Comparison of ENCODE assay signal across 21 cellular contexts in the genomic region with DNA sequence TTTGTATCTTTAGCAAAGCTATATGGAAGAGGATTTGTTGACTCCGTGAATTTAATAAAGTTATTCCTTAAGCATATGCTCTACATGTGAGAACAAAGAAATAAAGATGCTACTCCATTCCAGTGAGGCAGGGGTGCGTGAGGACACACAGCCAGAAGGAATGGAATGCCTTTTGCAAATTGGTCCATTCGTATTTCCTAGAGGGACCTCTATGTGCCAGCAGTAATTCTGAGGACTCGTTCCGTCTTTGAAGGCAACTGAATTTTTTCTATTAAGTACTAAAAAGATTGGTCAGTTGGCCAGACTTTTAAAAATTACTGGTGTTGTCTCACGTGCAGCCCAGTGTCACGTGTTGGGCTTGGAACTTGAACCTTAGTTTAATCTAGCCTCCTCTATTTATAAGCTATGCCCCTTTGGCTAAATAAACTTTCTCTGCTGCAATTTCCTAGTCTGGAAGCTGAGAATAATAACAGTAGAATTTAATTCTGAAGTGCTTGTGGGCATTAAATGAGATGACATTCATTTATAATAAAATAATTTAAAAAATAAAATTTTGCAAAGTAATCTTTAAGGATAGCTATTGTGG. TPM values are rescaled to one million over a fixed set of nuclear protein-coding genes. Genes with fewer than 3 reads are reported as not detected.
DNase-seq lines count a peak whose midpoint lies in the region; ATAC-seq and TF ChIP-seq lines count a peak whose summit lies in the region.
"Had no signal": no experiment of that assay in that cellular context is flagged by ENCODE, and none has a peak within 500 bp of the region (broad histone marks: within the 10 kb centered on the region; RNA-seq: fewer than 3 reads in every experiment).

No MANE protein-coding gene starts in this region.

- H3K4me3 ChIP-seq in GM23248 (no peak overlapping the region), brain microvascular endothelial cell (ENCODE audit: low read depth, low read length) (no peak overlapping the region), thoracic aorta (no peak overlapping the region)
- H3K4me3 ChIP-seq: MG63, Peyer's patch had no signal

- H3K4me1 ChIP-seq in GM23248 (ENCODE audit: insufficient read depth) (peaks cover 26% of the 10 kb centered on the region), thoracic aorta (ENCODE audit: control insufficient read depth in 1 of 2, low read depth in 2 of 2) (peaks cover 28 to 71% of the 10 kb centered on the region in 2 donors)

- H3K27ac ChIP-seq in GM23248 (no peak overlapping the region), brain microvascular endothelial cell (peak overlapping the region; percentile 1), thoracic aorta (peak overlapping the region in 1 of 2 donors; percentile 17)
- H3K27ac ChIP-seq: Peyer's patch had no signal

- CTCF ChIA-PET in HEK293T (lab: Yijun Ruan, JAX), result no interaction called here

- POLR2A ChIA-PET in HEK293T (lab: Yijun Ruan, JAX), result interaction anchor here (1.3 kb wide), 1 partner anchor 14 kb away, joined by 3 read pairs; a partner anchor contains a TSS

- H3K9me2 ChIP-seq in GM23248 (ENCODE audit: insufficient read depth), result no peaks in the 10 kb centered on the region

- no peaks in the 10 kb centered on the region for H3K36me3 Mint-ChIP-seq in glutamatergic neuron (ENCODE audit: unreplicated experiment)
- H3K36me3 Mint-ChIP-seq: CD14-positive monocyte had no signal

- H3K4me1 Mint-ChIP-seq in glutamatergic neuron (ENCODE audit: low read depth, unreplicated experiment), result peaks cover 45% of the 10 kb centered on the region
- H3K4me1 Mint-ChIP-seq: CD14-positive monocyte had no signal

- peak overlapping the region; percentile 52 for H3K27ac Mint-ChIP-seq in glutamatergic neuron (ENCODE audit: unreplicated experiment)
- H3K27ac Mint-ChIP-seq: CD14-positive monocyte had no signal

- H3K9me3 ChIP-seq in GM23248 (ENCODE audit: low read depth) (no peaks in the 10 kb centered on the region), thoracic aorta (no peaks in the 10 kb centered on the region)
- H3K9me3 ChIP-seq: MG63, Peyer's patch had no signal

- no peak for TF ChIP-seq CTCF in brain microvascular endothelial cell (IDR thresholded peaks at IDR 0.05; ENCODE audit: low read depth, low read length, missing control alignments)
- TF ChIP-seq CTCF in glutamatergic neuron (IDR thresholded peaks at IDR 0.05; ENCODE audit: partially characterized antibody, unreplicated experiment), result no peak
- TF ChIP-seq CTCF in thoracic aorta (IDR thresholded peaks at IDR 0.05), result no peak

- no peak overlapping the region for H2AFZ ChIP-seq in GM23248

- H3F3A ChIP-seq in GM23248 (ENCODE audit: insufficient read depth), result peaks cover 23% of the 10 kb centered on the region

- peaks cover 97% of the 10 kb centered on the region for H3K79me2 ChIP-seq in GM23248 (ENCODE audit: insufficient read depth)

- in situ Hi-C loops in GM23248 (cut with MboI) (no loop called here), brain microvascular endothelial cell (cut with HindIII; ENCODE audit: low pct_ligation_motif_present, low sequenced_read_pairs) (no loop called here)

- H3K4me2 ChIP-seq in GM23248 (ENCODE audit: unreplicated experiment), result no peak overlapping the region

- 33 to 34% methylated on average over 7 of the region's 7 CpGs for whole genome bisulfite sequencing in GM23248 (ENCODE audit: low coverage in 1 of 2, low lambda C conversion rate in 2 of 2, missing lambda C conversion rate in 2 of 2), 2 experiments

- H3K36me3 ChIP-seq in GM23248 (ENCODE audit: low read depth) (peaks cover 20% of the 10 kb centered on the region), brain microvascular endothelial cell (replicated peaks) (peaks cover 43% of the 10 kb centered on the region), thoracic aorta (no peaks in the 10 kb centered on the region)
- H3K36me3 ChIP-seq: Peyer's patch had no signal

- no peak overlapping the region for H3K4me3 Mint-ChIP-seq in glutamatergic neuron (ENCODE audit: unreplicated experiment)
- H3K4me3 Mint-ChIP-seq: CD14-positive monocyte had no signal

- ATAC-seq in thoracic aorta (ENCODE audit: insufficient number of reproducible peaks, low FRiP score, low read depth) (peak; percentile 9), GM18873 (IDR thresholded peaks at IDR 0.05; ENCODE audit: low FRiP score, unreplicated experiment) (no peak)

- H3K27me3 Mint-ChIP-seq in glutamatergic neuron (ENCODE audit: unreplicated experiment), result no peaks in the 10 kb centered on the region

- H3K9me3 Mint-ChIP-seq in glutamatergic neuron (ENCODE audit: unreplicated experiment), result peaks cover 3% of the 10 kb centered on the region
- H3K9me3 Mint-ChIP-seq: CD14-positive monocyte had no signal

- H3K9ac ChIP-seq in GM23248, result no peak overlapping the region

- DNase-seq in GM23248, result peak; percentile 25
- DNase-seq in brain microvascular endothelial cell, result no peak
- no peak for DNase-seq in glutamatergic neuron
- no peak for DNase-seq in thoracic aorta (ENCODE audit: low spot score)
- no peak for DNase-seq in NCI-H774 (lab: John Stamatoyannopoulos, UW)
- DNase-seq in HEK293T (ENCODE audit: extremely low spot score), result no peak
- DNase-seq: AML-193, DMS153, EL, H7, Karpas-422, MG63, NCI-H1092 treated with DMSO at 0.1 percent for 48 hours, NCI-H1694 treated with DMSO at 0.1 percent for 48 hours, NCI-H2107, NCI-H2227 treated with DMSO at 0.1 percent for 48 hours, NCI-H524, Peyer's patch, Right ventricle myocardium superior had no signal

- H4K20me1 ChIP-seq in GM23248 (ENCODE audit: insufficient read depth), result no peaks in the 10 kb centered on the region

- no peaks in the 10 kb centered on the region for H3K27me3 ChIP-seq in GM23248 (replicated peaks; ENCODE audit: insufficient read depth)
- no peaks in the 10 kb centered on the region for H3K27me3 ChIP-seq in brain microvascular endothelial cell (replicated peaks)
- H3K27me3 ChIP-seq in thoracic aorta (replicated peaks; ENCODE audit: insufficient read depth), result no peaks in the 10 kb centered on the region
- H3K27me3 ChIP-seq: MG63, Peyer's patch had no signal

TF ChIP-seq in HEK293T, 16 proteins besides CTCF, POLR2A, EP300 and RAD21:
- TF ChIP-seq FOXA1 (IDR thresholded peaks at IDR 0.05) (no peak), HDGF (IDR thresholded peaks at IDR 0.05; ENCODE audit: borderline replicate concordance) (no peak), NFRKB (IDR thresholded peaks at IDR 0.05) (no peak), L3MBTL2 (conservative IDR thresholded peaks at IDR 0.05) (no peak), TARDBP (IDR thresholded peaks at IDR 0.05) (no peak), ARNT (IDR thresholded peaks at IDR 0.05) (no peak), FOXM1 (IDR thresholded peaks at IDR 0.05; ENCODE audit: borderline replicate concordance) (no peak), BHLHE40 (IDR thresholded peaks at IDR 0.05; ENCODE audit: borderline replicate concordance) (no peak), FOXK2 (IDR thresholded peaks at IDR 0.05) (no peak), LEF1 (IDR thresholded peaks at IDR 0.05; ENCODE audit: borderline replicate concordance) (no peak), SP1 (IDR thresholded peaks at IDR 0.05) (no peak), SUZ12 (IDR thresholded peaks at IDR 0.05) (no peak), CTBP1 (IDR thresholded peaks at IDR 0.05; ENCODE audit: borderline replicate concordance) (no peak), ELF4 (IDR thresholded peaks at IDR 0.05) (no peak), ZNF384 (IDR thresholded peaks at IDR 0.05) (no peak)
- TF ChIP-seq, protein P1, sequence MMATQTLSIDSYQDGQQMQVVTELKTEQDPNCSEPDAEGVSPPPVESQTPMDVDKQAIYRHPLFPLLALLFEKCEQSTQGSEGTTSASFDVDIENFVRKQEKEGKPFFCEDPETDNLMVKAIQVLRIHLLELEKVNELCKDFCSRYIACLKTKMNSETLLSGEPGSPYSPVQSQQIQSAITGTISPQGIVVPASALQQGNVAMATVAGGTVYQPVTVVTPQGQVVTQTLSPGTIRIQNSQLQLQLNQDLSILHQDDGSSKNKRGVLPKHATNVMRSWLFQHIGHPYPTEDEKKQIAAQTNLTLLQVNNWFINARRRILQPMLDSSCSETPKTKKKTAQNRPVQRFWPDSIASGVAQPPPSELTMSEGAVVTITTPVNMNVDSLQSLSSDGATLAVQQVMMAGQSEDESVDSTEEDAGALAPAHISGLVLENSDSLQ (IDR thresholded peaks at IDR 0.05), result no peak

RNA-seq across cellular contexts. Expression of a gene that starts 13.9 kb away (rescaled TPM):
- 120 and 124 TPM in 2 replicates for total RNA-seq in GM23248 (2014; rRNA removed; shearing (Covaris generic))
- 113 and 116 TPM in 2 replicates for polyA plus RNA-seq in GM23248 (2016; fragmentation: Nextera tagmentation; extraction: Ambion mirVana)
- total RNA-seq in glutamatergic neuron (ENCODE audit: unreplicated experiment) (259 TPM), thoracic aorta (10 to 100 TPM; 70.7 to 80.1 TPM)
- polyA plus RNA-seq: CD14-positive monocyte had no signal
